Comparison of ENCODE assay signal across 8 cellular contexts in genomic region chr10:75408911-75409885, GRCh38. TPM values are rescaled to one million over a fixed set of nuclear protein-coding genes. Genes with fewer than 3 reads are reported as not detected.
DNase-seq lines count a peak whose midpoint lies in the region; ATAC-seq and TF ChIP-seq lines count a peak whose summit lies in the region.

No MANE protein-coding gene starts in this region.

- no peak for TF ChIP-seq EP300 in sigmoid colon (IDR thresholded peaks at IDR 0.05)

- H3K27me3 ChIP-seq in HCT116 (ENCODE audit: insufficient read depth, low read length): no peaks in the 10 kb centered on the region
- H3K27me3 ChIP-seq in body of pancreas: no peaks in the 10 kb centered on the region
- peaks cover 92% of the 10 kb centered on the region for H3K27me3 ChIP-seq in iPS-15b (ENCODE audit: control insufficient read depth, insufficient read depth, low read length)
- no peaks in the 10 kb centered on the region for H3K27me3 ChIP-seq in sigmoid colon

- peaks cover 5% of the 10 kb centered on the region; the same call in 1 of the 2 replicates for H3K79me2 ChIP-seq in HCT116 (ENCODE audit: insufficient read depth, low read length)

- RAD21 ChIA-PET in HCT116 (lab: Charles Lee; ENCODE audit: low non-redundant PET in 1 of 2, low total read pairs in 2 of 2, uncharacterized antibody in 2 of 2, unreplicated experiment in 2 of 2): interaction anchor here in 1 of 2 experiments (0.6 kb wide), 1 partner anchor 242 kb away, joined by 4 read pairs; no protein-coding TSS in a partner anchor

- CTCF ChIA-PET in HCT116 (lab: Charles Lee): interaction anchor here (1.2 kb wide), 1 partner anchor 628 kb away, joined by 3 read pairs; no protein-coding TSS in a partner anchor

- peak overlapping the region; percentile 78 for H3K9ac ChIP-seq in HCT116 (ENCODE audit: low read length)
- H3K9ac ChIP-seq in iPS-15b (ENCODE audit: low read depth, low read length): no peak overlapping the region

- H3K9me2 ChIP-seq in HCT116 (ENCODE audit: insufficient read depth): no peaks in the 10 kb centered on the region

- BruUV-seq in HCT116 (replicated peaks; lab: Mats Ljungman, UMichigan): TSS peak; percentile 78

- H3K4me2 ChIP-seq in HCT116 (ENCODE audit: low read length): peak overlapping the region; percentile 91

- intact Hi-C loops in HCT116 (cut with micrococcal nuclease): no loop called here
- intact Hi-C loops in body of pancreas (cut with DNase I): loop anchor here (10.0 kb wide), 1 partner anchor 626 kb away; no protein-coding TSS in a partner anchor
- intact Hi-C loops in sigmoid colon (cut with DNase I): loop anchor here (2.0 to 10.0 kb wide), 2 partner anchors 100 to 1576 kb away; no protein-coding TSS in a partner anchor

- H2AFZ ChIP-seq in HCT116 (ENCODE audit: low read depth, low read length, poor library complexity, severe bottlenecking): peak overlapping the region; percentile 66

- TF ChIP-seq RAD21 in HCT116 (IDR thresholded peaks at IDR 0.05; ENCODE audit: low read depth): no peak

- no peaks in the 10 kb centered on the region for H4K20me1 ChIP-seq in HCT116 (ENCODE audit: insufficient read depth)

- ATAC-seq in HCT116 (peak; percentile 83), body of pancreas (peak; percentile 79), GM21576 (IDR thresholded peaks at IDR 0.05; ENCODE audit: unreplicated experiment) (no peak), GM21423 (IDR thresholded peaks at IDR 0.05; ENCODE audit: unreplicated experiment) (no peak)

- TF ChIP-seq POLR2A in HCT116 (IDR thresholded peaks at IDR 0.05; ENCODE audit: borderline replicate concordance, extremely low read depth, insufficient read depth, insufficient read length) (no peak), body of pancreas (IDR thresholded peaks at IDR 0.05) (peak; percentile 46 to 80 (median 77)), sigmoid colon (IDR thresholded peaks at IDR 0.05) (peak in 1 of 2 donors; percentile 4)

- TF ChIP-seq CTCF in HCT116 (IDR thresholded peaks at IDR 0.05 in 2 of 3, conservative IDR thresholded peaks at IDR 0.05 in 1 of 3; ENCODE audit: borderline replicate concordance in 1 of 3, insufficient read depth in 1 of 3, low read depth in 2 of 3, low read length in 2 of 3) (peak in 1 of 3 experiments; percentile 20; a peak in 1 of 6 replicates), body of pancreas (IDR thresholded peaks at IDR 0.05) (peak in 5 of 7 experiments; percentile 16 to 63 (median 46)), sigmoid colon (IDR thresholded peaks at IDR 0.05) (peak in 1 of 4 experiments; percentile 5)

- WGBS in body of pancreas, 2 donors: 0 to 2% methylated on average over 32 to 69 of the region's 76 CpGs
- WGBS in sigmoid colon, 2 donors: 1% methylated on average over 76 of the region's 76 CpGs

- peak overlapping the region; percentile 76 to 79 for H3K4me3 ChIP-seq in HCT116 (replicated peaks in 1 of 2; ENCODE audit: low read depth in 1 of 2, low read length in 2 of 2)
- H3K4me3 ChIP-seq in body of pancreas: peak overlapping the region; percentile 54 to 95
- peak overlapping the region; percentile 55 for H3K4me3 ChIP-seq in iPS-15b (ENCODE audit: low read depth, low read length)
- H3K4me3 ChIP-seq in sigmoid colon: peak overlapping the region; percentile 82 to 92 (median 87)

- H3K27ac ChIP-seq in HCT116 (ENCODE audit: low read depth, low read length) (peak overlapping the region; percentile 94), body of pancreas (peak overlapping the region; percentile 78 to 100 (median 90)), sigmoid colon (peak overlapping the region; percentile 85 to 98 (median 88))

- H3K9me3 ChIP-seq in HCT116 (ENCODE audit: control insufficient read depth in 1 of 2, insufficient read depth in 1 of 2, low read depth in 1 of 2, low read length in 2 of 2) (no peaks in the 10 kb centered on the region), body of pancreas (no peaks in the 10 kb centered on the region), iPS-15b (ENCODE audit: control insufficient read depth, insufficient read depth, low read length) (no peaks in the 10 kb centered on the region), sigmoid colon (no peaks in the 10 kb centered on the region)

- POLR2A ChIA-PET in HCT116 (lab: Charles Lee): no interaction called here

- peak; percentile 67 for DNase-seq in DMS53 treated with DMSO at 0.1 percent for 48 hours (lab: John Stamatoyannopoulos, UW; ENCODE audit: unreplicated experiment)
- DNase-seq in HCT116 (ENCODE audit: low read depth, low spot score): no peak
- DNase-seq in NCI-H526 treated with DMSO at 0.1 percent for 48 hours (lab: John Stamatoyannopoulos, UW): peak; percentile 77
- peak; percentile 83 to 89 (median 85) for DNase-seq in body of pancreas
- peak; percentile 87 for DNase-seq in sigmoid colon

- peaks cover 15 to 37% of the 10 kb centered on the region in 2 experiments; a peak in 3 of 4 replicates for H3K4me1 ChIP-seq in HCT116 (ENCODE audit: control insufficient read depth in 1 of 2, insufficient read depth in 2 of 2, low read length in 2 of 2)
- H3K4me1 ChIP-seq in body of pancreas: peaks cover 41% of the 10 kb centered on the region
- peaks cover 10% of the 10 kb centered on the region for H3K4me1 ChIP-seq in iPS-15b (ENCODE audit: control insufficient read depth, insufficient read depth, low read length)
- H3K4me1 ChIP-seq in sigmoid colon: peaks cover 0 to 30% (median 20%) of the 10 kb centered on the region in 4 donors

- H3K36me3 ChIP-seq in HCT116 (ENCODE audit: control insufficient read depth in 1 of 2, insufficient read depth in 2 of 2, low read length in 2 of 2) (no peaks in the 10 kb centered on the region), body of pancreas (replicated peaks in 1 of 2; ENCODE audit: insufficient read depth in 1 of 2, low read depth in 2 of 2) (no peaks in the 10 kb centered on the region), iPS-15b (ENCODE audit: control insufficient read depth, insufficient read depth, low read length) (no peaks in the 10 kb centered on the region), sigmoid colon (no peaks in the 10 kb centered on the region)

TF ChIP-seq in HCT116, 20 proteins besides CTCF, POLR2A, EP300 and RAD21 (continues in another document):
- no peak for TF ChIP-seq SIN3A (IDR thresholded peaks at IDR 0.05; ENCODE audit: low read depth)
- TF ChIP-seq FOSL1 (IDR thresholded peaks at IDR 0.05; ENCODE audit: low read depth): no peak
- no peak for TF ChIP-seq ZNF274 (IDR thresholded peaks at IDR 0.05; ENCODE audit: low read depth, low read length)
- no peak for TF ChIP-seq JUND (IDR thresholded peaks at IDR 0.05)
- no peak for TF ChIP-seq EZH2phosphoT487 (IDR thresholded peaks at IDR 0.05; ENCODE audit: borderline replicate concordance)
- peak; percentile 81 for TF ChIP-seq ZFX (IDR thresholded peaks at IDR 0.05)
- TF ChIP-seq SRF (IDR thresholded peaks at IDR 0.05; ENCODE audit: low read depth): no peak
- TF ChIP-seq POLR2AphosphoS5 (IDR thresholded peaks at IDR 0.05; ENCODE audit: low read depth, low read length): peak; percentile 65
- no peak for TF ChIP-seq MAX (IDR thresholded peaks at IDR 0.05)
- TF ChIP-seq YY1 (IDR thresholded peaks at IDR 0.05; ENCODE audit: extremely low read depth, insufficient replicate concordance, low read depth, low read length): no peak
- no peak for TF ChIP-seq EGR1 (IDR thresholded peaks at IDR 0.05; ENCODE audit: low read depth)
- no peak for TF ChIP-seq CEBPB (IDR thresholded peaks at IDR 0.05; ENCODE audit: low read depth)
- peak; percentile 7 for TF ChIP-seq TCF7L2 (IDR thresholded peaks at IDR 0.05; ENCODE audit: borderline replicate concordance, extremely low read depth, insufficient read depth, insufficient read length)
- no peak for TF ChIP-seq SP1 (IDR thresholded peaks at IDR 0.05; ENCODE audit: low read depth)
- TF ChIP-seq ZBTB33 (IDR thresholded peaks at IDR 0.05; ENCODE audit: extremely low read depth, insufficient replicate concordance, low read length): peak; percentile 59
- no peak for TF ChIP-seq ELF1 (IDR thresholded peaks at IDR 0.05; ENCODE audit: borderline replicate concordance, low read depth)
- TF ChIP-seq ATF3 (IDR thresholded peaks at IDR 0.05): no peak

RNA-seq across cellular contexts. Expression of gene ZNF503, which starts 7.6 kb away (rescaled TPM):
- 30.4 TPM for total RNA-seq in HCT116 (2021; ENCODE audit: unreplicated experiment)
- polyA plus RNA-seq in HCT116 (2012): 18.7 and 21.4 TPM in 2 replicates
- total RNA-seq in body of pancreas: 10 to 100 TPM; 20.8 to 38.6 TPM
- 10 to 100 TPM; 10.0 to 20.3 (median 18.2) TPM for total RNA-seq in sigmoid colon
- polyA plus RNA-seq in sigmoid colon: 1 to 10 TPM; 2.3 to 6.3 (median 5.4) TPM

RNA-seq across cellular contexts. Expression of gene LRMDA, which starts 22.2 kb away (rescaled TPM):
- 4.8 TPM for total RNA-seq in HCT116 (2021; ENCODE audit: unreplicated experiment)
- 4.3 and 4.8 TPM in 2 replicates for polyA plus RNA-seq in HCT116 (2012)
- 10 to 100 TPM; 12.2 to 25.4 TPM for total RNA-seq in body of pancreas
- total RNA-seq in sigmoid colon: 10 to 100 TPM in 3 of 4 donors, 1 to 10 TPM in 1; 5.7 to 22.2 (median 13.7) TPM
- polyA plus RNA-seq in sigmoid colon: 1 to 10 TPM; 2.8 to 9.0 (median 4.2) TPM

Comparison
In these comparisons a context has a peak if more than half of its experiments do, and no peak if none do; other contexts are left out.
1. ATAC-seq: peak in HCT116 (single experiment) and body of pancreas (single experiment); none in GM21576 (single experiment) and GM21423 (single experiment).
2. Peak in every context shown above with its lines, with median percentiles within 50 percentile points of each other: H3K27ac ChIP-seq and H3K4me3 ChIP-seq.